In genomic region chr6:69861986-69862385, GRCh38 we compare ENCODE assay signal across 19 cellular contexts. TPM values are rescaled to one million over a fixed set of nuclear protein-coding genes. Genes with fewer than 3 reads are reported as not detected.
A peak's percentile ranks its signal among the peaks of the same experiment; 100 is the strongest.
DNase-seq lines count a peak whose midpoint lies in the region; ATAC-seq lines count a peak whose summit lies in the region.
"Had no signal": no experiment of that assay in that cellular context is flagged by ENCODE, and none has a peak within 500 bp of the region (broad histone marks: within the 10 kb centered on the region; RNA-seq: fewer than 3 reads in every experiment).

No MANE protein-coding gene starts in this region.

- no peak for ATAC-seq in stimulated activated naive B cell treated with anti-CD40 and anti-IgM and Interleukin-4, amounts not matched to agents 10 μg/mL and 1 μg/mL and 100 μg/mL, for 72 hours (replicated peaks)
- ATAC-seq in activated CD8-positive, alpha-beta T cell treated with anti-CD3 and anti-CD28 coated beads, Interleukin-2, amount 10 ng/mL, durations not matched to agents 7 days and 5 days: no peak
- no peak for ATAC-seq in HG02571 (IDR thresholded peaks at IDR 0.05; ENCODE audit: unreplicated experiment)
- ATAC-seq: activated CD4-positive, alpha-beta T cell treated with anti-CD3 and anti-CD28 coated beads for 36 hours; effector memory CD8-positive, alpha-beta T cell; HepG2 had no signal

- H3K9me3 Mint-ChIP-seq in stimulated activated naive B cell treated with anti-CD40 and anti-IgM and Interleukin-4, amounts not matched to agents 10 μg/mL and 1 μg/mL and 100 μg/mL, for 72 hours: peaks cover 1 to 3% of the 10 kb centered on the region in 2 donors
- no peaks in the 10 kb centered on the region for H3K9me3 Mint-ChIP-seq in activated CD8-positive, alpha-beta T cell treated with anti-CD3 and anti-CD28 coated beads, Interleukin-2, amount 10 ng/mL, durations not matched to agents 7 days and 5 days (ENCODE audit: insufficient read depth)
- H3K9me3 Mint-ChIP-seq: effector memory CD8-positive, alpha-beta T cell; nephron had no signal

- DNase-seq in H4 (ENCODE audit: low spot score): peak; percentile 85
- DNase-seq in NCI-H446 (lab: John Stamatoyannopoulos, UW): peak; percentile 16 to 20
- DNase-seq in cerebellar cortex (ENCODE audit: low spot score): peak; percentile 51
- no peak for DNase-seq in stimulated activated naive B cell treated with anti-CD40 and anti-IgM and Interleukin-4, amounts not matched to agents 10 μg/mL and 1 μg/mL and 100 μg/mL, for 72 hours
- DNase-seq in activated CD8-positive, alpha-beta T cell treated with anti-CD3 and anti-CD28 coated beads, Interleukin-2, amount 10 ng/mL, durations not matched to agents 7 days and 5 days: no peak
- no peak for DNase-seq in NCI-H748 (lab: John Stamatoyannopoulos, UW; ENCODE audit: unreplicated experiment)
- DNase-seq: activated CD4-positive, alpha-beta T cell treated with anti-CD3 and anti-CD28 coated beads for 36 hours; activated effector memory CD4-positive, alpha-beta T cell treated with Interleukin-2 at 50 U/mL for 16 hours; effector memory CD8-positive, alpha-beta T cell; MG63; NCI-H1694; NCI-H510A treated with DMSO at 0.1 percent for 48 hours had no signal

- H3K36me3 Mint-ChIP-seq in stimulated activated naive B cell treated with anti-CD40 and anti-IgM and Interleukin-4, amounts not matched to agents 10 μg/mL and 1 μg/mL and 100 μg/mL, for 72 hours: peaks cover 17 to 26% of the 10 kb centered on the region in 2 donors
- H3K36me3 Mint-ChIP-seq in activated CD8-positive, alpha-beta T cell treated with anti-CD3 and anti-CD28 coated beads, Interleukin-2, amount 10 ng/mL, durations not matched to agents 7 days and 5 days (ENCODE audit: low read depth): no peaks in the 10 kb centered on the region

- H3K27me3 Mint-ChIP-seq in stimulated activated naive B cell treated with anti-CD40 and anti-IgM and Interleukin-4, amounts not matched to agents 10 μg/mL and 1 μg/mL and 100 μg/mL, for 72 hours: no peaks in the 10 kb centered on the region
- H3K27me3 Mint-ChIP-seq in activated CD8-positive, alpha-beta T cell treated with anti-CD3 and anti-CD28 coated beads, Interleukin-2, amount 10 ng/mL, durations not matched to agents 7 days and 5 days (ENCODE audit: low read depth): peaks cover 28% of the 10 kb centered on the region

- H3K4me1 Mint-ChIP-seq in stimulated activated naive B cell treated with anti-CD40 and anti-IgM and Interleukin-4, amounts not matched to agents 10 μg/mL and 1 μg/mL and 100 μg/mL, for 72 hours: peaks cover 34 to 62% of the 10 kb centered on the region in 2 donors
- peaks cover 9% of the 10 kb centered on the region for H3K4me1 Mint-ChIP-seq in activated CD8-positive, alpha-beta T cell treated with anti-CD3 and anti-CD28 coated beads, Interleukin-2, amount 10 ng/mL, durations not matched to agents 7 days and 5 days (ENCODE audit: low read depth)

- no peak overlapping the region for H3K4me3 Mint-ChIP-seq in stimulated activated naive B cell treated with anti-CD40 and anti-IgM and Interleukin-4, amounts not matched to agents 10 μg/mL and 1 μg/mL and 100 μg/mL, for 72 hours
- H3K4me3 Mint-ChIP-seq in activated CD8-positive, alpha-beta T cell treated with anti-CD3 and anti-CD28 coated beads, Interleukin-2, amount 10 ng/mL, durations not matched to agents 7 days and 5 days: no peak overlapping the region
- H3K4me3 Mint-ChIP-seq: activated CD4-positive, alpha-beta T cell treated with anti-CD3 and anti-CD28 coated beads for 36 hours; effector memory CD8-positive, alpha-beta T cell; nephron had no signal

- H3K27ac Mint-ChIP-seq in stimulated activated naive B cell treated with anti-CD40 and anti-IgM and Interleukin-4, amounts not matched to agents 10 μg/mL and 1 μg/mL and 100 μg/mL, for 72 hours: peak overlapping the region; percentile 32
- no peak overlapping the region for H3K27ac Mint-ChIP-seq in activated CD8-positive, alpha-beta T cell treated with anti-CD3 and anti-CD28 coated beads, Interleukin-2, amount 10 ng/mL, durations not matched to agents 7 days and 5 days
- H3K27ac Mint-ChIP-seq: activated CD4-positive, alpha-beta T cell treated with anti-CD3 and anti-CD28 coated beads for 36 hours; effector memory CD8-positive, alpha-beta T cell; nephron had no signal

- POLR2A ChIA-PET in activated CD8-positive, alpha-beta T cell treated with anti-CD3 and anti-CD28 coated beads, Interleukin-2, amount 10 ng/mL, durations not matched to agents 7 days and 5 days (lab: Charles Lee): no interaction called here

- CTCF ChIA-PET in activated CD8-positive, alpha-beta T cell treated with anti-CD3 and anti-CD28 coated beads, Interleukin-2, amount 10 ng/mL, durations not matched to agents 7 days and 5 days (lab: Charles Lee): no interaction called here

RNA-seq across cellular contexts. Expression of gene COL19A1, which starts 4.4 kb away (rescaled TPM):
- 1.5 TPM in 1 of 2 replicates, not detected in the other for total RNA-seq in H4 (2014; rRNA removed; shearing (Covaris generic))
- not detected for total RNA-seq in activated CD8-positive, alpha-beta T cell treated with anti-CD3 and anti-CD28 coated beads, Interleukin-2, amount 10 ng/mL, durations not matched to agents 7 days and 5 days
- total RNA-seq: activated CD4-positive, alpha-beta T cell treated with anti-CD3 and anti-CD28 coated beads for 36 hours; HepG2; kidney epithelial cell; mesenteric fat pad; pulmonary artery endothelial cell; SJSA1 had no signal

Comparison
In these comparisons a context has a peak if more than half of its experiments do, and no peak if none do; other contexts are left out.
1. DNase-seq: peak in H4 (single experiment), NCI-H446 (2 of 2) and cerebellar cortex (single experiment); none in stimulated activated naive B cell treated with anti-CD40 and anti-IgM and Interleukin-4, amounts not matched to agents 10 μg/mL and 1 μg/mL and 100 μg/mL, for 72 hours (single experiment), activated CD8-positive, alpha-beta T cell treated with anti-CD3 and anti-CD28 coated beads, Interleukin-2, amount 10 ng/mL, durations not matched to agents 7 days and 5 days (single experiment) and NCI-H748 (single experiment).